ENCODE assay signal across 10 cellular contexts in genomic region chr4:113635739-113636437, GRCh38.
DNase-seq lines count a peak whose midpoint lies in the region; ATAC-seq, FAIRE-seq and TF ChIP-seq lines count a peak whose summit lies in the region.
"Had no signal": no experiment of that assay in that cellular context is flagged by ENCODE, and none has a peak within 500 bp of the region (broad histone marks: within the 10 kb centered on the region; RNA-seq: fewer than 3 reads in every experiment).

No MANE protein-coding gene starts in this region.

- H3F3A ChIP-seq in PC-3 (ENCODE audit: low read length, unreplicated experiment): no peaks in the 10 kb centered on the region
- H3F3A ChIP-seq in MM.1S (ENCODE audit: insufficient read depth, low read length): peaks cover 7% of the 10 kb centered on the region

- H3K4me2 ChIP-seq in PC-3 (ENCODE audit: low read length) (peak overlapping the region; percentile 21; the same call in 1 of the 2 replicates), MM.1S (ENCODE audit: low read depth, low read length) (no peak overlapping the region)

- DNase-seq in activated naive CD4-positive, alpha-beta T cell treated with anti-CD3 and anti-CD28 coated beads, Interleukin-2, amount 10 ng/mL, durations not matched to agents 7 days and 5 days: no peak
- no peak for DNase-seq in activated naive CD4-positive, alpha-beta T cell treated with anti-CD3 and anti-CD28 coated beads, Interleukin-2, amount 50 U/mL, for 16 hours
- DNase-seq in PC-3: peak; percentile 49
- peak; percentile 20 for DNase-seq in fibroblast of the conjunctiva (ENCODE audit: low read depth)
- peak; percentile 46 for DNase-seq in urothelium cell line (ENCODE audit: low spot score)
- no peak for DNase-seq in DMS114 treated with DMSO at 0.1 percent for 48 hours (lab: John Stamatoyannopoulos, UW; ENCODE audit: unreplicated experiment)
- no peak for DNase-seq in anterior cingulate cortex (lab: John Stamatoyannopoulos, UW)
- no peak for DNase-seq in MM.1S
- DNase-seq: NCI-H1092 treated with DMSO at 0.1 percent for 48 hours had no signal

- no peak overlapping the region for H3K4me3 ChIP-seq in PC-3 (ENCODE audit: low read length)
- H3K4me3 ChIP-seq in MM.1S (ENCODE audit: low read length): no peak overlapping the region
- H3K4me3 ChIP-seq: lung had no signal

- POLR2A ChIA-PET in PC-3 (lab: Charles Lee; ENCODE audit: unreplicated experiment): no interaction called here

- H3K27ac Mint-ChIP-seq in activated naive CD4-positive, alpha-beta T cell treated with anti-CD3 and anti-CD28 coated beads, Interleukin-2, amount 10 ng/mL, durations not matched to agents 7 days and 5 days: peak overlapping the region; percentile 3

- H3K27ac ChIP-seq in PC-3 (ENCODE audit: low read length) (no peak overlapping the region), MM.1S (ENCODE audit: low read length) (no peak overlapping the region)

- H3K4me3 Mint-ChIP-seq in activated naive CD4-positive, alpha-beta T cell treated with anti-CD3 and anti-CD28 coated beads, Interleukin-2, amount 10 ng/mL, durations not matched to agents 7 days and 5 days: no peak overlapping the region

- H3K9me3 Mint-ChIP-seq in activated naive CD4-positive, alpha-beta T cell treated with anti-CD3 and anti-CD28 coated beads, Interleukin-2, amount 10 ng/mL, durations not matched to agents 7 days and 5 days: peaks cover 5% of the 10 kb centered on the region

- no peaks in the 10 kb centered on the region for H3K9me2 ChIP-seq in PC-3 (replicated peaks; ENCODE audit: low read length)
- H3K9me2 ChIP-seq in MM.1S (replicated peaks; ENCODE audit: insufficient read depth, low read length): no peaks in the 10 kb centered on the region

- peaks cover 50% of the 10 kb centered on the region for H3K4me1 Mint-ChIP-seq in activated naive CD4-positive, alpha-beta T cell treated with anti-CD3 and anti-CD28 coated beads, Interleukin-2, amount 10 ng/mL, durations not matched to agents 7 days and 5 days

- H3K27me3 ChIP-seq in PC-3 (ENCODE audit: low read length) (no peaks in the 10 kb centered on the region), MM.1S (replicated peaks; ENCODE audit: insufficient read depth, low read length) (no peaks in the 10 kb centered on the region)

- H3K4me1 ChIP-seq in PC-3 (ENCODE audit: insufficient read depth, low read length): peaks cover 47% of the 10 kb centered on the region
- peaks cover 26% of the 10 kb centered on the region for H3K4me1 ChIP-seq in MM.1S (ENCODE audit: low read length)

- H3K36me3 Mint-ChIP-seq in activated naive CD4-positive, alpha-beta T cell treated with anti-CD3 and anti-CD28 coated beads, Interleukin-2, amount 10 ng/mL, durations not matched to agents 7 days and 5 days: peaks cover 13% of the 10 kb centered on the region

- TF ChIP-seq CTCF in PC-3 (conservative IDR thresholded peaks at IDR 0.05; ENCODE audit: low read depth, low read length) (no peak), MM.1S (IDR thresholded peaks at IDR 0.05; ENCODE audit: low read length) (no peak)

- CTCF ChIA-PET in activated naive CD4-positive, alpha-beta T cell treated with anti-CD3 and anti-CD28 coated beads, Interleukin-2, amount 10 ng/mL, durations not matched to agents 7 days and 5 days (lab: Charles Lee): interaction anchor here (0.6 to 3.1 kb wide), 9 partner anchors 9 to 379 kb away, joined by 3 to 14 read pairs (median 7); no protein-coding TSS in a partner anchor
- CTCF ChIA-PET in PC-3 (lab: Charles Lee): interaction anchor here (1.0 kb wide), 1 partner anchor 123 kb away, joined by 3 read pairs; no protein-coding TSS in a partner anchor

- H3K9me3 ChIP-seq in PC-3 (ENCODE audit: low read length): no peaks in the 10 kb centered on the region
- no peaks in the 10 kb centered on the region for H3K9me3 ChIP-seq in MM.1S (replicated peaks; ENCODE audit: insufficient read depth, low read length)

- intact Hi-C loops in PC-3 (cut with micrococcal nuclease): loop anchor here (2.0 kb wide), 2 partner anchors 125 to 241 kb away; partner anchors contain the start of gene CAMK2D

- H2AFZ ChIP-seq in PC-3 (ENCODE audit: low read length) (no peak overlapping the region), MM.1S (ENCODE audit: low read length) (no peak overlapping the region)

- no peaks in the 10 kb centered on the region for H3K79me2 ChIP-seq in PC-3 (ENCODE audit: low read length)
- H3K79me2 ChIP-seq in MM.1S (ENCODE audit: low read length): no peaks in the 10 kb centered on the region

- ATAC-seq in PC-3: no peak; the same call in 1 of the 2 replicates

- no peak overlapping the region for H3K9ac ChIP-seq in PC-3 (ENCODE audit: low read length)
- no peak overlapping the region for H3K9ac ChIP-seq in MM.1S (ENCODE audit: low read length)

- no peaks in the 10 kb centered on the region for H3K27me3 Mint-ChIP-seq in activated naive CD4-positive, alpha-beta T cell treated with anti-CD3 and anti-CD28 coated beads, Interleukin-2, amount 10 ng/mL, durations not matched to agents 7 days and 5 days

- no peaks in the 10 kb centered on the region for H3K36me3 ChIP-seq in PC-3 (ENCODE audit: low read depth, low read length)
- no peaks in the 10 kb centered on the region for H3K36me3 ChIP-seq in MM.1S (replicated peaks; ENCODE audit: insufficient read depth, low read length)

- peak; percentile 30 for FAIRE-seq in urothelium cell line (lab: Jason Lieb, UNC)

- BruUV-seq in PC-3 (replicated peaks; lab: Mats Ljungman, UMichigan): no TSS peak

- H4K20me1 ChIP-seq in PC-3 (ENCODE audit: low read length) (no peaks in the 10 kb centered on the region), MM.1S (ENCODE audit: insufficient read depth, low read length) (no peaks in the 10 kb centered on the region)

Comparison
In these comparisons a context has a peak if more than half of its experiments do, and no peak if none do; other contexts are left out.
1. DNase-seq: peak in PC-3 (single experiment), fibroblast of the conjunctiva (single experiment) and urothelium cell line (single experiment); none in activated naive CD4-positive, alpha-beta T cell treated with anti-CD3 and anti-CD28 coated beads, Interleukin-2, amount 10 ng/mL, durations not matched to agents 7 days and 5 days (single experiment), activated naive CD4-positive, alpha-beta T cell treated with anti-CD3 and anti-CD28 coated beads, Interleukin-2, amount 50 U/mL, for 16 hours (single experiment), DMS114 treated with DMSO at 0.1 percent for 48 hours (single experiment), anterior cingulate cortex (0 of 58) and MM.1S (single experiment).